In the genomic region with DNA sequence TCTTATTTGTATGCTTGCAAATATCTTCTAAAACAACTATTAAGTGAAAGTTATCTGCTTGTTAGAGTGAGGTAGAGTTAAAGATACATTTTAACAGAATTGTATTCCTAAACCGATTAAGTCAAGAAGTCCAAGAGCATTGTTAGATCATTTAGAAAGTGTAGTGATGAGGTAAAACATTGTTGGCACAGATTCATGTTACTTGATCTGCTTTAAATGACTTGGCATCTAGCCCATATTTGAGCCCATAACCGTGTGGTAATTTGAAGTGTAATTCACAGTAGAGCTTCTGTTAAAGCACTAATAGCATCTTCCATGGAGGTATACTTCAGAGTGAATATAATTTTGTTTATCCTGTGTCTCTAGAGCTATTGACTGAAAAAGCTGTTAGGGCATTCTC, we compare ENCODE assay signal across 1 cellular context.
TF ChIP-seq lines count a peak whose summit lies in the region.

No MANE protein-coding gene starts in this region.

TF ChIP-seq in H1, 55 proteins besides CTCF, POLR2A, EP300 and RAD21:
- TF ChIP-seq CBX8 (IDR thresholded peaks at IDR 0.05; ENCODE audit: borderline replicate concordance, low read depth, low read length) (no peak), SUZ12 (IDR thresholded peaks at IDR 0.05; ENCODE audit: low read length) (no peak), RBBP5 (IDR thresholded peaks at IDR 0.05; ENCODE audit: borderline replicate concordance, low read depth, low read length) (no peak), CHD1 (IDR thresholded peaks at IDR 0.05; ENCODE audit: low read depth, low read length) (no peak), SAP30 (IDR thresholded peaks at IDR 0.05; ENCODE audit: insufficient read depth, insufficient replicate concordance, low read length) (no peak), CBX5 (IDR thresholded peaks at IDR 0.05; ENCODE audit: low read depth, low read length) (no peak), JUN (IDR thresholded peaks at IDR 0.05; ENCODE audit: low read depth, low read length) (no peak), SRF (IDR thresholded peaks at IDR 0.05; ENCODE audit: low read depth, low read length) (no peak), PHF8 (conservative IDR thresholded peaks at IDR 0.05; ENCODE audit: low read depth, low read length) (no peak), JUND (IDR thresholded peaks at IDR 0.05; ENCODE audit: low read length) (no peak), MAFK (IDR thresholded peaks at IDR 0.05; ENCODE audit: low read depth, low read length) (no peak), HDAC2 (IDR thresholded peaks at IDR 0.05; ENCODE audit: borderline replicate concordance in 1 of 2, low read depth in 2 of 2, low read length in 2 of 2) (no peak), NANOG (IDR thresholded peaks at IDR 0.05; ENCODE audit: insufficient read depth, low read depth, low read length, poor library complexity, severe bottlenecking) (no peak), TAF1 (IDR thresholded peaks at IDR 0.05; ENCODE audit: low read depth, low read length) (no peak), HDAC6 (IDR thresholded peaks at IDR 0.05; ENCODE audit: low read depth, low read length) (no peak), SIRT6 (IDR thresholded peaks at IDR 0.05; ENCODE audit: low read length) (no peak), BRCA1 (IDR thresholded peaks at IDR 0.05; ENCODE audit: low read depth, low read length) (no peak), SP1 (IDR thresholded peaks at IDR 0.05; ENCODE audit: low read depth, low read length) (no peak)
